ENCODE assay signal across 8 cellular contexts in genomic region chr6:113630365-113630737, GRCh38.
A peak's percentile ranks its signal among the peaks of the same experiment; 100 is the strongest.
DNase-seq lines count a peak whose midpoint lies in the region; ATAC-seq and TF ChIP-seq lines count a peak whose summit lies in the region.

No MANE protein-coding gene starts in this region.

- H3K27me3 ChIP-seq in DOHH2 (ENCODE audit: control insufficient read depth, low read length) = no peaks in the 10 kb centered on the region
- H3K27me3 ChIP-seq in osteoblast (ENCODE audit: insufficient read depth, low read length) = no peaks in the 10 kb centered on the region

- H3K9me2 ChIP-seq in DOHH2 (replicated peaks; ENCODE audit: control insufficient read depth, low read length) = no peaks in the 10 kb centered on the region

- H3K4me2 ChIP-seq in DOHH2 (ENCODE audit: low read length) (peak overlapping the region; percentile 77), osteoblast (ENCODE audit: insufficient read depth, low read length) (peak overlapping the region; percentile 88)

- peaks cover 2% of the 10 kb centered on the region; the same call in 1 of the 2 replicates for H3K36me3 ChIP-seq in DOHH2 (ENCODE audit: control insufficient read depth, low read length)
- H3K36me3 ChIP-seq in osteoblast (ENCODE audit: insufficient read depth, low read length) = no peaks in the 10 kb centered on the region

- DNase-seq in NCI-H2029 (lab: John Stamatoyannopoulos, UW) (peak; percentile 51), dermis blood vessel endothelial cell (peak; percentile 38), osteoblast (ENCODE audit: insufficient read length, low spot score, missing footprints) (no peak), NCI-H2107 (lab: John Stamatoyannopoulos, UW) (no peak), NCI-H128 (lab: John Stamatoyannopoulos, UW; ENCODE audit: unreplicated experiment) (no peak), medulla oblongata (ENCODE audit: extremely low spot score) (no peak)

- H3K9me3 ChIP-seq in DOHH2 (ENCODE audit: control insufficient read depth, insufficient read depth, low read length) (no peaks in the 10 kb centered on the region), osteoblast (ENCODE audit: low read depth, low read length) (no peaks in the 10 kb centered on the region)

- H3K27ac ChIP-seq in DOHH2 (ENCODE audit: low read depth, low read length) = peak overlapping the region; percentile 85
- H3K27ac ChIP-seq in osteoblast (ENCODE audit: low read depth, low read length) = peak overlapping the region; percentile 97

- H4K20me1 ChIP-seq in DOHH2 (ENCODE audit: control insufficient read depth, insufficient read depth, low read depth, low read length) = no peaks in the 10 kb centered on the region
- H4K20me1 ChIP-seq in osteoblast (ENCODE audit: insufficient read depth, low read length) = no peaks in the 10 kb centered on the region

- ATAC-seq in HG02840 (IDR thresholded peaks at IDR 0.05; ENCODE audit: low FRiP score, unreplicated experiment) = no peak

- TF ChIP-seq CTCF in DOHH2 (IDR thresholded peaks at IDR 0.05; ENCODE audit: low read depth, low read length, poor library complexity, severe bottlenecking) (no peak), osteoblast (IDR thresholded peaks at IDR 0.05; ENCODE audit: extremely low read depth, low read depth, low read length) (no peak)

- no peaks in the 10 kb centered on the region for H3K79me2 ChIP-seq in DOHH2 (ENCODE audit: control insufficient read depth, low read length)
- H3K79me2 ChIP-seq in osteoblast (ENCODE audit: insufficient read depth, low read length) = no peaks in the 10 kb centered on the region

- peaks cover 73% of the 10 kb centered on the region for H3K4me1 ChIP-seq in DOHH2 (ENCODE audit: control insufficient read depth, low read length)
- peaks cover 43% of the 10 kb centered on the region for H3K4me1 ChIP-seq in osteoblast (ENCODE audit: insufficient read depth, low read length)

- H3K4me3 ChIP-seq in DOHH2 (ENCODE audit: low read length) = peak overlapping the region; percentile 62
- H3K4me3 ChIP-seq in osteoblast (ENCODE audit: insufficient read depth, low read length) = no peak overlapping the region

- peaks cover 16% of the 10 kb centered on the region for H3F3A ChIP-seq in DOHH2 (ENCODE audit: control insufficient read depth, insufficient read depth)

- no peak overlapping the region for H2AFZ ChIP-seq in osteoblast (ENCODE audit: low read length)

Comparison
In these comparisons a context has a peak if more than half of its experiments do, and no peak if none do; other contexts are left out.
1. DNase-seq: peak in NCI-H2029 (single experiment) and dermis blood vessel endothelial cell (single experiment); none in osteoblast (single experiment), NCI-H2107 (single experiment), NCI-H128 (single experiment) and medulla oblongata (single experiment).